In the genomic region with DNA sequence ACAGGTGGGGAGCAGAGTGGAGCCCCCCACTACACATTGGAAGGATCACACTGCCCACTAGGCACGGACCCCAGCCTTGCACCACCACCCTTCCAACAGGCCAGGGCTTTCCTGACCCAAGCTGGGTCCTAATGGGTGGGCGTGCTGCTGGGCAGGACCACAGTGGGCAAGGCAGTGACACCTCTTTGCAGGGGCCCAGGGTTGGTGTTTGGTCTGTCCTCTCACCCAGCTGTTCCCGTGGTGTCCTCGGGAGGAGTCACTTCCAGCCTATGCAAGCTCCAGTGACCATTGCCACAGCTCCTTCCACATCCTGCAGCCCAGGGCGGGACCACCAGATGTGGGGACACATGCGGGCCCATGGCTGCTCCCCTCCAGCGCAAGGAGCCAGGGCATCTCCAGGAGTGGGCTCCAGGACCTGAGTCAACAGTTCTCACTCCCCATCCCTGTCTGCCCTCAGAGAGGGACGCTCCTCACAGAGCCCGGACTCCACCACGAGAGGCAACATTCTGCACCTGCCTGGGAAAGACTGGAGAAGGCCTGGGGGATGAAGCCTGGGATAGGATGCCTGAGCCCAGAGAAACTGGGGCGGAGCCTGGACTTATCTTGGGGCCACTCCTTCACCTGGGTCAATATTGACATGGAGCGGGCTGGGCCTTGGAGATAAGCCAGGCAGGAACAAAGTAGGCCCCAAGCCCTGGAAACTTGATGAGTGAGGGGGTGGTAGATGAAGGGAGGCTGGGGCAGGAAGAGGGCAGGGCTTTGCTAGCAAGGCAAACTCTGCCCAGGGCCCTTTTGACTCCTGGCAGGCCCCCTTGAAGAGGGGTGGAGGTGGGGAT, we compare ENCODE assay signal across 1 cellular context.
TF ChIP-seq lines count a peak whose summit lies in the region.

No MANE protein-coding gene starts in this region.

TF ChIP-seq in K562, 482 proteins besides CTCF, POLR2A, EP300 and RAD21 (continued from another document and continues in another):
- no peak for TF ChIP-seq MED1 (CRISPR knock-in tag; IDR thresholded peaks at IDR 0.05; ENCODE audit: borderline replicate concordance)
- peak; percentile 100 for TF ChIP-seq GATA2 (CRISPR knock-in tag; IDR thresholded peaks at IDR 0.05)
- TF ChIP-seq MEF2D (tag; conservative IDR thresholded peaks at IDR 0.05; ENCODE audit: low read depth): 0 out of 2 replicates have a peak, but pooled peaks have one; percentile 15
- peak; percentile 50; the same call in 1 of the 2 replicates for TF ChIP-seq MEF2A (IDR thresholded peaks at IDR 0.05; ENCODE audit: control insufficient read depth, low read depth, low read length)
- TF ChIP-seq, protein P1, sequence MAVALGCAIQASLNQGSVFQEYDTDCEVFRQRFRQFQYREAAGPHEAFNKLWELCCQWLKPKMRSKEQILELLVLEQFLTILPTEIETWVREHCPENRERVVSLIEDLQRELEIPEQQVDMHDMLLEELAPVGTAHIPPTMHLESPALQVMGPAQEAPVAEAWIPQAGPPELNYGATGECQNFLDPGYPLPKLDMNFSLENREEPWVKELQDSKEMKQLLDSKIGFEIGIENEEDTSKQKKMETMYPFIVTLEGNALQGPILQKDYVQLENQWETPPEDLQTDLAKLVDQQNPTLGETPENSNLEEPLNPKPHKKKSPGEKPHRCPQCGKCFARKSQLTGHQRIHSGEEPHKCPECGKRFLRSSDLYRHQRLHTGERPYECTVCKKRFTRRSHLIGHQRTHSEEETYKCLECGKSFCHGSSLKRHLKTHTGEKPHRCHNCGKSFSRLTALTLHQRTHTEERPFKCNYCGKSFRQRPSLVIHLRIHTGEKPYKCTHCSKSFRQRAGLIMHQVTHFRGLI (CRISPR knock-in tag; IDR thresholded peaks at IDR 0.05): no peak
- peak; percentile 85 for TF ChIP-seq TOE1 (IDR thresholded peaks at IDR 0.05; ENCODE audit: borderline replicate concordance)
- no peak for TF ChIP-seq TOE1 (CRISPR knock-in tag; IDR thresholded peaks at IDR 0.05; ENCODE audit: borderline replicate concordance, low read depth)
- TF ChIP-seq GTF2E2 (tag; IDR thresholded peaks at IDR 0.05): no peak
- no peak for TF ChIP-seq SETDB1 (IDR thresholded peaks at IDR 0.05; ENCODE audit: low read length)
- no peak for TF ChIP-seq USF2 (CRISPR knock-in tag; IDR thresholded peaks at IDR 0.05)
- peak; percentile 100 for TF ChIP-seq SMARCA4 (IDR thresholded peaks at IDR 0.05)
- TF ChIP-seq CGGBP1 (CRISPR knock-in tag; IDR thresholded peaks at IDR 0.05): 0 out of 2 replicates have a peak, but pooled peaks have one; percentile 63
- no peak for TF ChIP-seq CCAR2 (IDR thresholded peaks at IDR 0.05; ENCODE audit: low read depth, low read length)
- TF ChIP-seq FOXK2 (conservative IDR thresholded peaks at IDR 0.05 in 1 of 2, IDR thresholded peaks at IDR 0.05 in 1 of 2; ENCODE audit: low read depth in 2 of 2): peak; percentile 90 to 96
- TF ChIP-seq TCF7L2 (IDR thresholded peaks at IDR 0.05; ENCODE audit: low read depth, low read length): 0 out of 2 replicates have a peak, but pooled peaks have one; percentile 25
- TF ChIP-seq TAL1 (IDR thresholded peaks at IDR 0.05): peak; percentile 100
- TF ChIP-seq PHB2 (IDR thresholded peaks at IDR 0.05; ENCODE audit: low read depth): peak; percentile 98
- TF ChIP-seq ZNF77 (CRISPR knock-in tag; IDR thresholded peaks at IDR 0.05): no peak
- peak; percentile 88 for TF ChIP-seq ZNF644 (tag; IDR thresholded peaks at IDR 0.05; ENCODE audit: low read depth)
- TF ChIP-seq JUN (IDR thresholded peaks at IDR 0.05; ENCODE audit: borderline replicate concordance, low read depth, low read length): peak; percentile 36; the same call in 1 of the 2 replicates
- TF ChIP-seq JUN (CRISPR knock-in tag; IDR thresholded peaks at IDR 0.05; ENCODE audit: borderline replicate concordance): no peak; the same call in 1 of the 2 replicates
- TF ChIP-seq ELK1 (CRISPR knock-in tag; IDR thresholded peaks at IDR 0.05): no peak
- TF ChIP-seq CXXC5 (CRISPR knock-in tag; IDR thresholded peaks at IDR 0.05): peak; percentile 66
- TF ChIP-seq CSDE1 (IDR thresholded peaks at IDR 0.05): no peak
- TF ChIP-seq LEF1 (IDR thresholded peaks at IDR 0.05): peak; percentile 100
- TF ChIP-seq MITF (IDR thresholded peaks at IDR 0.05): peak; percentile 72; the same call in 1 of the 2 replicates
- 0 out of 2 replicates have a peak, but pooled peaks have one; percentile 64 for TF ChIP-seq RREB1 (CRISPR knock-in tag; IDR thresholded peaks at IDR 0.05)
- TF ChIP-seq RUNX1 (IDR thresholded peaks at IDR 0.05; ENCODE audit: low read depth): peak; percentile 94
- 0 out of 2 replicates have a peak, but pooled peaks have one; percentile 11 for TF ChIP-seq POLR2G (IDR thresholded peaks at IDR 0.05; ENCODE audit: low read depth, low read length)
- TF ChIP-seq, protein P2, sequence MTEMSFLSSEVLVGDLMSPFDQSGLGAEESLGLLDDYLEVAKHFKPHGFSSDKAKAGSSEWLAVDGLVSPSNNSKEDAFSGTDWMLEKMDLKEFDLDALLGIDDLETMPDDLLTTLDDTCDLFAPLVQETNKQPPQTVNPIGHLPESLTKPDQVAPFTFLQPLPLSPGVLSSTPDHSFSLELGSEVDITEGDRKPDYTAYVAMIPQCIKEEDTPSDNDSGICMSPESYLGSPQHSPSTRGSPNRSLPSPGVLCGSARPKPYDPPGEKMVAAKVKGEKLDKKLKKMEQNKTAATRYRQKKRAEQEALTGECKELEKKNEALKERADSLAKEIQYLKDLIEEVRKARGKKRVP (CRISPR knock-in tag; IDR thresholded peaks at IDR 0.05): peak; percentile 54
- TF ChIP-seq CBX5 (IDR thresholded peaks at IDR 0.05; ENCODE audit: borderline replicate concordance, low read depth): peak; percentile 79; the same call in 1 of the 2 replicates
- TF ChIP-seq C11orf30 (IDR thresholded peaks at IDR 0.05; ENCODE audit: low read depth): no peak
- no peak for TF ChIP-seq ARID4B (CRISPR knock-in tag; IDR thresholded peaks at IDR 0.05)
- TF ChIP-seq TBP (optimal IDR thresholded peaks at IDR 0.05; ENCODE audit: low read depth, low read length): no peak
- TF ChIP-seq TARDBP (IDR thresholded peaks at IDR 0.05): peak; percentile 98
- TF ChIP-seq RBM14 (IDR thresholded peaks at IDR 0.05; ENCODE audit: borderline replicate concordance, insufficient read depth, low read depth, low read length): no peak
- TF ChIP-seq CBFA2T2 (conservative IDR thresholded peaks at IDR 0.05): peak; percentile 98
- TF ChIP-seq HNRNPH1 (optimal IDR thresholded peaks at IDR 0.05; ENCODE audit: low read depth, low read length): no peak
- TF ChIP-seq, protein P3, sequence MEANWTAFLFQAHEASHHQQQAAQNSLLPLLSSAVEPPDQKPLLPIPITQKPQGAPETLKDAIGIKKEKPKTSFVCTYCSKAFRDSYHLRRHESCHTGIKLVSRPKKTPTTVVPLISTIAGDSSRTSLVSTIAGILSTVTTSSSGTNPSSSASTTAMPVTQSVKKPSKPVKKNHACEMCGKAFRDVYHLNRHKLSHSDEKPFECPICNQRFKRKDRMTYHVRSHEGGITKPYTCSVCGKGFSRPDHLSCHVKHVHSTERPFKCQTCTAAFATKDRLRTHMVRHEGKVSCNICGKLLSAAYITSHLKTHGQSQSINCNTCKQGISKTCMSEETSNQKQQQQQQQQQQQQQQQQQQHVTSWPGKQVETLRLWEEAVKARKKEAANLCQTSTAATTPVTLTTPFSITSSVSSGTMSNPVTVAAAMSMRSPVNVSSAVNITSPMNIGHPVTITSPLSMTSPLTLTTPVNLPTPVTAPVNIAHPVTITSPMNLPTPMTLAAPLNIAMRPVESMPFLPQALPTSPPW (CRISPR knock-in tag; IDR thresholded peaks at IDR 0.05): peak; percentile 80
